Comparison of ENCODE assay signal across 11 cellular contexts in genomic region chr3:75604286-75604934, GRCh38. TPM values are rescaled to one million over a fixed set of nuclear protein-coding genes. Genes with fewer than 3 reads are reported as not detected.
DNase-seq lines count a peak whose midpoint lies in the region; ATAC-seq, FAIRE-seq and TF ChIP-seq lines count a peak whose summit lies in the region.
"Not testable (repeated sequence)": the region's sequence is repeated elsewhere in the genome, so short reads cannot be mapped to it uniquely, and the experiment has no call there.
"Had no signal": no experiment of that assay in that cellular context is flagged by ENCODE, and none has a peak within 500 bp of the region (broad histone marks: within the 10 kb centered on the region; RNA-seq: fewer than 3 reads in every experiment).

No MANE protein-coding gene starts in this region.

- H3K9me3 Mint-ChIP-seq in activated CD4-positive, alpha-beta T cell treated with anti-CD3 and anti-CD28 coated beads, Interleukin-2, amount 10 ng/mL, durations not matched to agents 24 days and 14 days; progenitor cell of endocrine pancreas (ENCODE audit: low read depth): not testable (repeated sequence)

- not testable (repeated sequence) for H3K9ac ChIP-seq in Karpas-422 (ENCODE audit: low read length); PC-3 (ENCODE audit: low read length); H1 (replicated peaks in 1 of 4; ENCODE audit: extremely low read depth in 1 of 4, low read depth in 3 of 4, low read length in 3 of 4)

- not testable (repeated sequence) for H3K14ac ChIP-seq in H1 (ENCODE audit: insufficient read length)

- TF ChIP-seq RAD21 in H1 (IDR thresholded peaks at IDR 0.05 in 1 of 2, conservative IDR thresholded peaks at IDR 0.05 in 1 of 2; ENCODE audit: low read depth in 2 of 2, low read length in 2 of 2): peak; percentile 56 to 62

- not testable (repeated sequence) for H4K20me1 ChIP-seq in Karpas-422 (ENCODE audit: insufficient read depth, low read depth, low read length); PC-3 (ENCODE audit: low read length); H1 (replicated peaks in 1 of 2; ENCODE audit: control insufficient read depth in 1 of 2, insufficient read depth in 2 of 2, low read length in 2 of 2)

- H3K4me1 Mint-ChIP-seq in activated CD4-positive, alpha-beta T cell treated with anti-CD3 and anti-CD28 coated beads, Interleukin-2, amount 10 ng/mL, durations not matched to agents 24 days and 14 days; progenitor cell of endocrine pancreas (ENCODE audit: low read depth): not testable (repeated sequence)

- peak; percentile 93 for FAIRE-seq in H1 (lab: Jason Lieb, UNC)

- not testable (repeated sequence) for H4K91ac ChIP-seq in H1 (replicated peaks; ENCODE audit: insufficient read length, low read length)

- not testable (repeated sequence) for H3K23ac ChIP-seq in H1 (ENCODE audit: insufficient read length)

- H2BK12ac ChIP-seq in H1 (ENCODE audit: low read depth, low read length): not testable (repeated sequence)

- not testable (repeated sequence) for H3K23me2 ChIP-seq in H1 (ENCODE audit: low read depth, low read length)

- not testable (repeated sequence) for H3K79me2 ChIP-seq in Karpas-422 (ENCODE audit: low read length); PC-3 (ENCODE audit: low read length); H1 (ENCODE audit: control insufficient read depth in 1 of 2, insufficient read depth in 2 of 2, low read length in 2 of 2)

- H3K27me3 Mint-ChIP-seq in activated CD4-positive, alpha-beta T cell treated with anti-CD3 and anti-CD28 coated beads, Interleukin-2, amount 10 ng/mL, durations not matched to agents 24 days and 14 days: not testable (repeated sequence)
- H3K27me3 Mint-ChIP-seq in progenitor cell of endocrine pancreas: peaks cover 32% of the 10 kb centered on the region

- TF ChIP-seq CTCF in AG04449 (IDR thresholded peaks at IDR 0.05; ENCODE audit: insufficient read depth, low read length, missing control alignments) (peak; percentile 17), GM10266 (IDR thresholded peaks at IDR 0.05; ENCODE audit: control insufficient read depth, insufficient read depth, low read depth, missing control alignments) (peak; percentile 27), PC-3 (conservative IDR thresholded peaks at IDR 0.05; ENCODE audit: low read depth, low read length) (peak; percentile 43), H1 (IDR thresholded peaks at IDR 0.05; ENCODE audit: control extremely low read depth in 1 of 3, insufficient read depth in 1 of 3, low read depth in 1 of 3, low read length in 3 of 3) (peak; percentile 40 to 79 (median 67)), progenitor cell of endocrine pancreas (IDR thresholded peaks at IDR 0.05; ENCODE audit: unreplicated experiment) (peak; percentile 56)

- not testable (repeated sequence) for H4K8ac ChIP-seq in H1 (ENCODE audit: extremely low read depth, insufficient read depth, low read length)

- H2AK5ac ChIP-seq in H1 (ENCODE audit: low read depth, low read length): not testable (repeated sequence)

- H3K27me3 ChIP-seq in Karpas-422 (ENCODE audit: low read length); PC-3 (ENCODE audit: low read length); H1 (replicated peaks in 1 of 4; ENCODE audit: control insufficient read depth in 3 of 4, extremely low read depth in 1 of 4, insufficient read depth in 3 of 4, low read length in 3 of 4): not testable (repeated sequence)

- not testable (repeated sequence) for H3K9me2 ChIP-seq in Karpas-422 (replicated peaks; ENCODE audit: insufficient read depth, low read length); PC-3 (replicated peaks; ENCODE audit: low read length)

- CTCF ChIA-PET in AG04449 (lab: Yijun Ruan, JAX): interaction anchor here (1.5 kb wide), 2 partner anchors 39 to 311 kb away, joined by 3 read pairs; no protein-coding TSS in a partner anchor
- CTCF ChIA-PET in PC-3 (lab: Charles Lee): not testable (repeated sequence)
- CTCF ChIA-PET in H1 (lab: Charles Lee; ENCODE audit: partially characterized antibody): interaction anchor here (0.7 to 5.2 kb wide), 11 partner anchors 10 to 495 kb away, joined by 3 to 25 read pairs (median 5); no protein-coding TSS in a partner anchor

- not testable (repeated sequence) for H3K4ac ChIP-seq in H1 (replicated peaks; ENCODE audit: insufficient read length, low read depth, low read length)

- H3K4me2 ChIP-seq in Karpas-422 (ENCODE audit: low read depth, low read length, poor library complexity, severe bottlenecking); H1 (ENCODE audit: insufficient read depth in 1 of 2, low read depth in 2 of 2, low read length in 2 of 2): not testable (repeated sequence)
- peak overlapping the region; percentile 44; the same call in 1 of the 2 replicates for H3K4me2 ChIP-seq in PC-3 (ENCODE audit: low read length)

- not testable (repeated sequence) for H3K27ac ChIP-seq in Karpas-422 (ENCODE audit: low read length); PC-3 (ENCODE audit: low read length); H1 (ENCODE audit: low read depth, low read length)

- H3K56ac ChIP-seq in H1 (replicated peaks; ENCODE audit: insufficient read length, low read depth, low read length): not testable (repeated sequence)

- H2BK5ac ChIP-seq in H1 (ENCODE audit: low read depth, low read length): not testable (repeated sequence)

- 75% methylated on average over 13 of the region's 14 CpGs; no CpG with 5 or more reads in 1 of the 2 experiments for WGBS in H1 (ENCODE audit: extremely low coverage in 1 of 2, insufficient coverage in 1 of 2, insufficient read length in 1 of 2, insufficient replicate concordance in 2 of 2, low coverage in 1 of 2, low lambda C conversion rate in 2 of 2, missing lambda C conversion rate in 1 of 2), 2 experiments

- not testable (repeated sequence) for BruUV-seq in PC-3 (replicated peaks; lab: Mats Ljungman, UMichigan)

- H3K36me3 Mint-ChIP-seq in activated CD4-positive, alpha-beta T cell treated with anti-CD3 and anti-CD28 coated beads, Interleukin-2, amount 10 ng/mL, durations not matched to agents 24 days and 14 days (ENCODE audit: low read depth); progenitor cell of endocrine pancreas (ENCODE audit: insufficient read depth): not testable (repeated sequence)

- H3K27ac Mint-ChIP-seq in activated CD4-positive, alpha-beta T cell treated with anti-CD3 and anti-CD28 coated beads, Interleukin-2, amount 10 ng/mL, durations not matched to agents 24 days and 14 days; progenitor cell of endocrine pancreas: not testable (repeated sequence)

- intact Hi-C loops in PC-3 (cut with micrococcal nuclease): loop anchor here (1.0 kb wide), 1 partner anchor 39 kb away; no protein-coding TSS in a partner anchor
- intact Hi-C loops in activated CD4-positive, alpha-beta T cell treated with anti-CD3 and anti-CD28 coated beads, Interleukin-2, amount 10 ng/mL, durations not matched to agents 24 days and 14 days (cut with micrococcal nuclease): not testable (repeated sequence)

- not testable (repeated sequence) for H2BK120ac ChIP-seq in H1 (replicated peaks; ENCODE audit: low read depth, low read length)

- not testable (repeated sequence) for H2AFZ ChIP-seq in Karpas-422 (ENCODE audit: low read length); PC-3 (ENCODE audit: low read length); H1 (ENCODE audit: low read length)

- not testable (repeated sequence) for H3K4me3 Mint-ChIP-seq in activated CD4-positive, alpha-beta T cell treated with anti-CD3 and anti-CD28 coated beads, Interleukin-2, amount 10 ng/mL, durations not matched to agents 24 days and 14 days; progenitor cell of endocrine pancreas (ENCODE audit: low read depth)

- not testable (repeated sequence) for H4K5ac ChIP-seq in H1 (ENCODE audit: insufficient read length, low read depth, low read length)

- not testable (repeated sequence) for H3K4me1 ChIP-seq in Karpas-422 (ENCODE audit: low read length); PC-3 (ENCODE audit: insufficient read depth, low read length); H1 (replicated peaks in 1 of 4; ENCODE audit: control insufficient read depth in 3 of 4, insufficient read depth in 4 of 4, low read length in 3 of 4)

- H2BK20ac ChIP-seq in H1 (ENCODE audit: low read length): not testable (repeated sequence)

- H3K18ac ChIP-seq in H1 (ENCODE audit: extremely low read depth, low read length): not testable (repeated sequence)

- TF ChIP-seq POLR2A in H1 (IDR thresholded peaks at IDR 0.05; ENCODE audit: control extremely low read depth in 1 of 2, low read depth in 2 of 2, low read length in 2 of 2): not testable (repeated sequence)

- POLR2A ChIA-PET in AG04449 (lab: Yijun Ruan, JAX); PC-3 (lab: Charles Lee; ENCODE audit: unreplicated experiment); H1 (lab: Charles Lee; ENCODE audit: partially characterized antibody): not testable (repeated sequence)

- DNase-seq in AG04449 (ENCODE audit: low read depth, low spot score); GM10266 (ENCODE audit: extremely low spot score); progenitor cell of endocrine pancreas (ENCODE audit: low spot score, unreplicated experiment): not testable (repeated sequence)
- DNase-seq in Karpas-422: peak; percentile 44
- peak; percentile 79 for DNase-seq in PC-3
- DNase-seq in activated CD4-positive, alpha-beta T cell treated with anti-CD3 and anti-CD28 coated beads, Interleukin-2, amount 10 ng/mL, durations not matched to agents 24 days and 14 days: peak; percentile 68
- peak in 1 of 2 experiments; percentile 47 for DNase-seq in H1 (ENCODE audit: low read depth in 1 of 2, low spot score in 2 of 2)
- DNase-seq in iPS DF 19.7 (ENCODE audit: low read depth, low spot score): peak; percentile 48

- TF ChIP-seq EP300 in H1 (IDR thresholded peaks at IDR 0.05; ENCODE audit: borderline replicate concordance in 1 of 2, low read depth in 2 of 2, low read length in 2 of 2): not testable (repeated sequence)

- H3K36me3 ChIP-seq in Karpas-422 (ENCODE audit: insufficient read depth, low read length); PC-3 (ENCODE audit: low read depth, low read length); H1 (ENCODE audit: control insufficient read depth in 2 of 4, insufficient read depth in 4 of 4, low read length in 3 of 4): not testable (repeated sequence)

- not testable (repeated sequence) for H2BK15ac ChIP-seq in H1 (ENCODE audit: low read length)

- H3K9me3 ChIP-seq in Karpas-422 (ENCODE audit: low read length); PC-3 (ENCODE audit: low read length); H1 (ENCODE audit: insufficient read depth in 2 of 2, low read depth in 1 of 2, low read length in 1 of 2): not testable (repeated sequence)

- not testable (repeated sequence) for H3F3A ChIP-seq in PC-3 (ENCODE audit: low read length, unreplicated experiment)

- ATAC-seq in PC-3: not testable (repeated sequence)

- not testable (repeated sequence) for H3K4me3 ChIP-seq in AG04449 (ENCODE audit: low read depth, low read length); Karpas-422 (ENCODE audit: low read length); PC-3 (ENCODE audit: low read length); H1 (ENCODE audit: extremely low read depth in 1 of 4, insufficient read depth in 2 of 4, low read depth in 3 of 4, low read length in 4 of 4)

- not testable (repeated sequence) for H3K79me1 ChIP-seq in H1 (ENCODE audit: low read depth, low read length)

RNA-seq across cellular contexts. Expression of gene FRG2C, which starts 59.7 kb away (rescaled TPM):
- not detected in 2 replicates for total RNA-seq in Karpas-422 (2014; rRNA removed; shearing (Covaris generic); ENCODE audit: low replicate concordance)
- total RNA-seq in PC-3 (2014; rRNA removed) (not detected in 2 replicates), progenitor cell of endocrine pancreas (not detected in 2 replicates)
- not detected in 2 replicates for total RNA-seq in activated CD4-positive, alpha-beta T cell treated with anti-CD3 and anti-CD28 coated beads, Interleukin-2, amount 10 ng/mL, durations not matched to agents 24 days and 14 days
- total RNA-seq in H1 (2021; fragmentation: NEBNext Ultra II Directional; extraction: Animal tissue kit (Norgen Biotek cat#: 25700)): not detected in 2 replicates
- polyA plus RNA-seq in H1 (2011; rRNA removed): 0.05 TPM in 1 of 2 replicates, not detected in the other
- polyA plus RNA-seq in H1 (2011; cell fraction: cytosol; rRNA removed): 0.04 TPM
- not detected for polyA plus RNA-seq in H1 (2011; cell fraction: nucleus; rRNA removed)
- polyA plus RNA-seq in H1 (2012, experiment 1 of 2): 0.08 TPM in 2 of 4 replicates, not detected in the others
- not detected for polyA plus RNA-seq in H1 (2012, experiment 2 of 2)
- 0.10 TPM for polyA plus RNA-seq in H1 (2013, experiment 1 of 2)
- 0.09 TPM for polyA plus RNA-seq in H1 (2013, experiment 2 of 2)
- polyA minus RNA-seq in H1 (2011; rRNA and poly(A)+ RNA removed): not detected in 2 replicates
- not detected for polyA minus RNA-seq in H1 (2011; cell fraction: cytosol; rRNA and poly(A)+ RNA removed)
- polyA minus RNA-seq in H1 (2011; cell fraction: nucleus; rRNA and poly(A)+ RNA removed): 0.40 TPM
- total RNA-seq: activated CD8-positive, alpha-beta T cell treated with anti-CD3 and anti-CD28 coated beads, Interleukin-2, amount 10 ng/mL, durations not matched to agents 7 days and 5 days; cardiac septum; lung had no signal
- polyA plus RNA-seq: lung had no signal

Comparison
In these comparisons a context has a peak if more than half of its experiments do, and no peak if none do; other contexts are left out.
1. CTCF ChIP-seq: peak in every context shown above with its lines; median percentile 67 in H1; 56 in progenitor cell of endocrine pancreas; 43 in PC-3; 27 in GM10266; 17 in AG04449.